ENCODE assay signal across 1 cellular context in genomic region chr15:65655457-65655856, GRCh38.
TF ChIP-seq lines count a peak whose summit lies in the region.

No MANE protein-coding gene starts in this region.

TF ChIP-seq in SK-N-SH treated with all-trans-retinoic acid at 6 μM for 48 hours, 23 proteins besides CTCF, POLR2A, EP300 and RAD21 (continued from another document):
- no peak for TF ChIP-seq POU6F1 (CRISPR knock-in tag; IDR thresholded peaks at IDR 0.05; ENCODE audit: borderline replicate concordance, low read depth)
- no peak for TF ChIP-seq ESRRG (CRISPR knock-in tag; IDR thresholded peaks at IDR 0.05)
- TF ChIP-seq ZC3H10 (CRISPR knock-in tag; IDR thresholded peaks at IDR 0.05), result no peak
- TF ChIP-seq ZNF8 (CRISPR knock-in tag; IDR thresholded peaks at IDR 0.05), result no peak
- TF ChIP-seq, protein P1, sequence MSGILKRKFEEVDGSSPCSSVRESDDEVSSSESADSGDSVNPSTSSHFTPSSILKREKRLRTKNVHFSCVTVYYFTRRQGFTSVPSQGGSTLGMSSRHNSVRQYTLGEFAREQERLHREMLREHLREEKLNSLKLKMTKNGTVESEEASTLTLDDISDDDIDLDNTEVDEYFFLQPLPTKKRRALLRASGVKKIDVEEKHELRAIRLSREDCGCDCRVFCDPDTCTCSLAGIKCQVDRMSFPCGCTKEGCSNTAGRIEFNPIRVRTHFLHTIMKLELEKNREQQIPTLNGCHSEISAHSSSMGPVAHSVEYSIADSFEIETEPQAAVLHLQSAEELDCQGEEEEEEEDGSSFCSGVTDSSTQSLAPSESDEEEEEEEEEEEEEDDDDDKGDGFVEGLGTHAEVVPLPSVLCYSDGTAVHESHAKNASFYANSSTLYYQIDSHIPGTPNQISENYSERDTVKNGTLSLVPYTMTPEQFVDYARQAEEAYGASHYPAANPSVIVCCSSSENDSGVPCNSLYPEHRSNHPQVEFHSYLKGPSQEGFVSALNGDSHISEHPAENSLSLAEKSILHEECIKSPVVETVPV (CRISPR knock-in tag; IDR thresholded peaks at IDR 0.05), result no peak
- TF ChIP-seq RARB (CRISPR knock-in tag; IDR thresholded peaks at IDR 0.05), result no peak
